ENCODE assay signal across 21 cellular contexts in genomic region chr10:5560844-5561703, GRCh38. TPM values are rescaled to one million over a fixed set of nuclear protein-coding genes. Genes with fewer than 3 reads are reported as not detected.
DNase-seq lines count a peak whose midpoint lies in the region; ATAC-seq, FAIRE-seq and TF ChIP-seq lines count a peak whose summit lies in the region.
"Had no signal": no experiment of that assay in that cellular context is flagged by ENCODE, and none has a peak within 500 bp of the region (broad histone marks: within the 10 kb centered on the region; RNA-seq: fewer than 3 reads in every experiment).

No MANE protein-coding gene starts in this region.

- H3K4ac ChIP-seq in H1 (replicated peaks; ENCODE audit: insufficient read length, low read depth, low read length) = no peak overlapping the region

- H3K79me2 ChIP-seq in H1 (ENCODE audit: control insufficient read depth in 1 of 2, insufficient read depth in 2 of 2, low read length in 2 of 2) = no peaks in the 10 kb centered on the region

- H3K27ac ChIP-seq in H1 (ENCODE audit: low read depth, low read length) (no peak overlapping the region), tibial artery (peak overlapping the region; percentile 79 to 81), gastrocnemius medialis (no peak overlapping the region)
- H3K27ac ChIP-seq: neutrophil, tibial nerve had no signal

- POLR2A ChIA-PET in H1 (lab: Charles Lee; ENCODE audit: partially characterized antibody) = no interaction called here

- H3K4me1 ChIP-seq in H1 (replicated peaks in 1 of 4; ENCODE audit: control insufficient read depth in 3 of 4, insufficient read depth in 4 of 4, low read length in 3 of 4) (peaks cover 0 to 4% (median 1%) of the 10 kb centered on the region in 4 experiments; a peak in 5 of 7 replicates), tibial artery (peaks cover 6 to 81% (median 68%) of the 10 kb centered on the region in 4 donors), gastrocnemius medialis (no peaks in the 10 kb centered on the region)

- no peaks in the 10 kb centered on the region for H3K36me3 Mint-ChIP-seq in activated T-cell treated with anti-CD3 and anti-CD28 coated beads, Interleukin-2, amount 50 U/mL, for 24 hours (ENCODE audit: low read depth)
- no peaks in the 10 kb centered on the region for H3K36me3 Mint-ChIP-seq in mesothelial cell of epicardium

- no peaks in the 10 kb centered on the region for H3K9me3 Mint-ChIP-seq in activated T-cell treated with anti-CD3 and anti-CD28 coated beads, Interleukin-2, amount 50 U/mL, for 24 hours
- no peaks in the 10 kb centered on the region for H3K9me3 Mint-ChIP-seq in mesothelial cell of epicardium

- no peak for TF ChIP-seq RAD21 in H1 (IDR thresholded peaks at IDR 0.05 in 1 of 2, conservative IDR thresholded peaks at IDR 0.05 in 1 of 2; ENCODE audit: low read depth in 2 of 2, low read length in 2 of 2)

- H4K20me1 ChIP-seq in H1 (replicated peaks in 1 of 2; ENCODE audit: control insufficient read depth in 1 of 2, insufficient read depth in 2 of 2, low read length in 2 of 2) = no peaks in the 10 kb centered on the region

- TF ChIP-seq POLR2A in H1 (IDR thresholded peaks at IDR 0.05; ENCODE audit: control extremely low read depth in 1 of 2, low read depth in 2 of 2, low read length in 2 of 2) (no peak), gastrocnemius medialis (IDR thresholded peaks at IDR 0.05) (no peak)

- ATAC-seq in gastrocnemius medialis = no peak
- ATAC-seq: mucosa of descending colon had no signal

- no peak for TF ChIP-seq CTCF in H1 (IDR thresholded peaks at IDR 0.05; ENCODE audit: control extremely low read depth in 1 of 3, insufficient read depth in 1 of 3, low read depth in 1 of 3, low read length in 3 of 3)
- TF ChIP-seq CTCF in mesothelial cell of epicardium (IDR thresholded peaks at IDR 0.05; ENCODE audit: unreplicated experiment) = no peak
- TF ChIP-seq CTCF in tibial artery (IDR thresholded peaks at IDR 0.05) = no peak
- no peak for TF ChIP-seq CTCF in gastrocnemius medialis (IDR thresholded peaks at IDR 0.05 in 4 of 5, conservative IDR thresholded peaks at IDR 0.05 in 1 of 5)

- no peak overlapping the region for H2AFZ ChIP-seq in H1 (ENCODE audit: low read length)

- H2BK20ac ChIP-seq in H1 (ENCODE audit: low read length) = no peak overlapping the region

- H3K27me3 ChIP-seq in H1 (replicated peaks in 1 of 4; ENCODE audit: control insufficient read depth in 3 of 4, extremely low read depth in 1 of 4, insufficient read depth in 3 of 4, low read length in 3 of 4) = no peaks in the 10 kb centered on the region
- no peaks in the 10 kb centered on the region for H3K27me3 ChIP-seq in tibial artery
- no peaks in the 10 kb centered on the region for H3K27me3 ChIP-seq in gastrocnemius medialis
- H3K27me3 ChIP-seq: neutrophil, tibial nerve had no signal

- H3K4me3 ChIP-seq in H1 (ENCODE audit: extremely low read depth in 1 of 4, insufficient read depth in 2 of 4, low read depth in 3 of 4, low read length in 4 of 4) (no peak overlapping the region), tibial artery (no peak overlapping the region), gastrocnemius medialis (no peak overlapping the region)
- H3K4me3 ChIP-seq: mucosa of descending colon, tibial nerve had no signal

- H3K79me1 ChIP-seq in H1 (ENCODE audit: low read depth, low read length) = no peaks in the 10 kb centered on the region

- DNase-seq in activated T-cell treated with anti-CD3 and anti-CD28 coated beads, Interleukin-2, amount 50 U/mL, for 24 hours = peak; percentile 22
- DNase-seq in activated T-cell treated with anti-CD3 and anti-CD28 coated beads, Interleukin-2, amount 50 U/mL, for 1 hour = no peak
- no peak for DNase-seq in H1 (ENCODE audit: low read depth in 1 of 2, low spot score in 2 of 2)
- no peak for DNase-seq in mesothelial cell of epicardium (ENCODE audit: low spot score in 2 of 2, unreplicated experiment in 2 of 2)
- DNase-seq in tibial artery = peak in 1 of 2 donors; percentile 65
- no peak for DNase-seq in gastrocnemius medialis
- DNase-seq in HK-2 (ENCODE audit: unreplicated experiment) = no peak
- DNase-seq in SW 1271 (lab: John Stamatoyannopoulos, UW) = no peak
- DNase-seq: amniotic stem cell, EL, hippocampal formation, NCI-H2029, NCI-H446 treated with DMSO at 0.1 percent for 48 hours, RPMI8226 had no signal

- H3K9me3 ChIP-seq in H1 (ENCODE audit: insufficient read depth in 2 of 2, low read depth in 1 of 2, low read length in 1 of 2) (no peaks in the 10 kb centered on the region), tibial artery (no peaks in the 10 kb centered on the region), gastrocnemius medialis (no peaks in the 10 kb centered on the region)
- H3K9me3 ChIP-seq: mucosa of descending colon, neutrophil, tibial nerve had no signal

- H3K18ac ChIP-seq in H1 (ENCODE audit: extremely low read depth, low read length) = no peak overlapping the region

- H3K14ac ChIP-seq in H1 (ENCODE audit: insufficient read length) = no peak overlapping the region

- no peaks in the 10 kb centered on the region for H3K23me2 ChIP-seq in H1 (ENCODE audit: low read depth, low read length)

- FAIRE-seq in H1 (lab: Jason Lieb, UNC) = no peak
- FAIRE-seq: endometrium had no signal

- H3K4me1 Mint-ChIP-seq in activated T-cell treated with anti-CD3 and anti-CD28 coated beads, Interleukin-2, amount 50 U/mL, for 24 hours (ENCODE audit: low read depth) = peaks cover 32% of the 10 kb centered on the region
- H3K4me1 Mint-ChIP-seq in mesothelial cell of epicardium = peaks cover 63% of the 10 kb centered on the region

- no peak overlapping the region for H2BK15ac ChIP-seq in H1 (ENCODE audit: low read length)

- peak overlapping the region; percentile 40 for H4K8ac ChIP-seq in H1 (ENCODE audit: extremely low read depth, insufficient read depth, low read length)

- 91% methylated on average over 26 of the region's 28 CpGs; no CpG with 5 or more reads in 1 of the 2 experiments for WGBS in H1 (ENCODE audit: extremely low coverage in 1 of 2, insufficient coverage in 1 of 2, insufficient read length in 1 of 2, insufficient replicate concordance in 2 of 2, low coverage in 1 of 2, low lambda C conversion rate in 2 of 2, missing lambda C conversion rate in 1 of 2), 2 experiments

- no peak overlapping the region for H2BK5ac ChIP-seq in H1 (ENCODE audit: low read depth, low read length)

- no peaks in the 10 kb centered on the region for H3K27me3 Mint-ChIP-seq in activated T-cell treated with anti-CD3 and anti-CD28 coated beads, Interleukin-2, amount 50 U/mL, for 24 hours
- H3K27me3 Mint-ChIP-seq in mesothelial cell of epicardium (ENCODE audit: low read depth) = no peaks in the 10 kb centered on the region

- no peak overlapping the region for H2BK120ac ChIP-seq in H1 (replicated peaks; ENCODE audit: low read depth, low read length)

- no peak overlapping the region for H4K5ac ChIP-seq in H1 (ENCODE audit: insufficient read length, low read depth, low read length)

- no peak for TF ChIP-seq EP300 in H1 (IDR thresholded peaks at IDR 0.05; ENCODE audit: borderline replicate concordance in 1 of 2, low read depth in 2 of 2, low read length in 2 of 2)

- H3K4me2 ChIP-seq in H1 (ENCODE audit: insufficient read depth in 1 of 2, low read depth in 2 of 2, low read length in 2 of 2) = no peak overlapping the region

- H3K56ac ChIP-seq in H1 (replicated peaks; ENCODE audit: insufficient read length, low read depth, low read length) = no peak overlapping the region

- CTCF ChIA-PET in H1 (lab: Charles Lee; ENCODE audit: partially characterized antibody) = interaction anchor here (0.9 to 1.2 kb wide), 2 partner anchors 11 to 62 kb away, joined by 3 read pairs; no protein-coding TSS in a partner anchor

- H3K27ac Mint-ChIP-seq in activated T-cell treated with anti-CD3 and anti-CD28 coated beads, Interleukin-2, amount 50 U/mL, for 24 hours = no peak overlapping the region
- H3K27ac Mint-ChIP-seq in mesothelial cell of epicardium = peak overlapping the region; percentile 95

- no peak overlapping the region for H2AK5ac ChIP-seq in H1 (ENCODE audit: low read depth, low read length)

- in situ Hi-C loops in gastrocnemius medialis (cut with MboI; ENCODE audit: low sequenced_read_pairs in 4 of 4) = no loop called here

- peak overlapping the region; percentile 56 for H4K91ac ChIP-seq in H1 (replicated peaks; ENCODE audit: insufficient read length, low read length)

- H3K9ac ChIP-seq in H1 (replicated peaks in 1 of 4; ENCODE audit: extremely low read depth in 1 of 4, low read depth in 3 of 4, low read length in 3 of 4) = no peak overlapping the region

- H3K4me3 Mint-ChIP-seq in activated T-cell treated with anti-CD3 and anti-CD28 coated beads, Interleukin-2, amount 50 U/mL, for 24 hours = no peak overlapping the region
- no peak overlapping the region for H3K4me3 Mint-ChIP-seq in mesothelial cell of epicardium

- intact Hi-C loops in tibial artery (cut with DNase I; ENCODE audit: low total_unique reads) (loop anchor here (5.0 kb wide), 1 partner anchor 41 kb away; no protein-coding TSS in a partner anchor), gastrocnemius medialis (cut with DNase I; ENCODE audit: low total_unique reads) (no loop called here)

- H2BK12ac ChIP-seq in H1 (ENCODE audit: low read depth, low read length) = peak overlapping the region; percentile 27; the same call in 1 of the 2 replicates

- no peak overlapping the region for H3K23ac ChIP-seq in H1 (ENCODE audit: insufficient read length)

- H3K36me3 ChIP-seq in H1 (ENCODE audit: control insufficient read depth in 2 of 4, insufficient read depth in 4 of 4, low read length in 3 of 4) = no peaks in the 10 kb centered on the region
- H3K36me3 ChIP-seq in tibial artery = no peaks in the 10 kb centered on the region
- no peaks in the 10 kb centered on the region for H3K36me3 ChIP-seq in gastrocnemius medialis
- H3K36me3 ChIP-seq: neutrophil, tibial nerve had no signal

TF ChIP-seq in H1, 55 proteins besides CTCF, POLR2A, EP300 and RAD21 (continues in another document):
- TF ChIP-seq TBP (IDR thresholded peaks at IDR 0.05; ENCODE audit: low read depth, low read length) = no peak
- no peak for TF ChIP-seq GTF2F1 (IDR thresholded peaks at IDR 0.05; ENCODE audit: borderline replicate concordance, low read depth, low read length)
- TF ChIP-seq RFX5 (IDR thresholded peaks at IDR 0.05; ENCODE audit: borderline replicate concordance, low read depth, low read length) = no peak
- no peak for TF ChIP-seq TCF12 (IDR thresholded peaks at IDR 0.05; ENCODE audit: low read depth, low read length)
- no peak for TF ChIP-seq SUZ12 (IDR thresholded peaks at IDR 0.05; ENCODE audit: low read length)
- TF ChIP-seq NRF1 (IDR thresholded peaks at IDR 0.05; ENCODE audit: low read depth, low read length) = no peak

RNA-seq across cellular contexts. Expression of gene CALML3, which starts 36.3 kb away (rescaled TPM):
- not detected in 2 replicates for total RNA-seq in H1 (2021; fragmentation: NEBNext Ultra II Directional; extraction: Animal tissue kit (Norgen Biotek cat#: 25700))
- not detected in 2 replicates for polyA plus RNA-seq in H1 (2011; rRNA removed)
- polyA plus RNA-seq in H1 (2011; cell fraction: cytosol; rRNA removed) = not detected
- polyA plus RNA-seq in H1 (2011; cell fraction: nucleus; rRNA removed) = not detected
- polyA plus RNA-seq in H1 (2012, experiment 1 of 2) = not detected in 4 replicates
- polyA plus RNA-seq in H1 (2012, experiment 2 of 2) = not detected
- not detected for polyA plus RNA-seq in H1 (2013, experiment 1 of 2)
- polyA plus RNA-seq in H1 (2013, experiment 2 of 2) = not detected
- not detected in 2 replicates for polyA minus RNA-seq in H1 (2011; rRNA and poly(A)+ RNA removed)
- polyA minus RNA-seq in H1 (2011; cell fraction: cytosol; rRNA and poly(A)+ RNA removed) = not detected
- polyA minus RNA-seq in H1 (2011; cell fraction: nucleus; rRNA and poly(A)+ RNA removed) = not detected
- total RNA-seq in mesothelial cell of epicardium = 0.07 TPM in 1 of 3 replicates, not detected in the others
- not detected for total RNA-seq in gastrocnemius medialis
- total RNA-seq: A172, kidney epithelial cell, tibial nerve had no signal
- polyA plus RNA-seq: BJ had no signal

Comparison
In these comparisons a context has a peak if more than half of its experiments do, and no peak if none do; other contexts are left out.
1. H3K27ac ChIP-seq: peak in tibial artery (2 of 2); none in H1 (single experiment) and gastrocnemius medialis (0 of 4).